Comparison of ENCODE assay signal across 1 cellular context in genomic region chr17:58082870-58083490, GRCh38.
TF ChIP-seq lines count a peak whose summit lies in the region.

DYNLL2 (plus strand) TSS chr17:58083419; CDS start chr17:58087091, 3,672 bp downstream.

TF ChIP-seq in HepG2, 621 proteins besides CTCF, POLR2A, EP300 and RAD21 (continued from another document):
- no peak for TF ChIP-seq CEBPZ (IDR thresholded peaks at IDR 0.05; ENCODE audit: low read length)
- TF ChIP-seq PLRG1 (conservative IDR thresholded peaks at IDR 0.05) = no peak
- TF ChIP-seq PAWR (CRISPR knock-in tag; IDR thresholded peaks at IDR 0.05; ENCODE audit: borderline replicate concordance) = no peak
- no peak for TF ChIP-seq MEIS2 (CRISPR knock-in tag; IDR thresholded peaks at IDR 0.05)
- TF ChIP-seq PTBP1 (IDR thresholded peaks at IDR 0.05; ENCODE audit: low read depth, low read length, poor library complexity, severe bottlenecking) = no peak
- no peak for TF ChIP-seq HNRNPLL (IDR thresholded peaks at IDR 0.05; ENCODE audit: low read depth, low read length, poor library complexity, severe bottlenecking)
- TF ChIP-seq SNRNP70 (IDR thresholded peaks at IDR 0.05; ENCODE audit: low read depth, low read length) = no peak
- no peak for TF ChIP-seq ZNF772 (CRISPR knock-in tag; IDR thresholded peaks at IDR 0.05)
- no peak for TF ChIP-seq THRA (CRISPR knock-in tag; IDR thresholded peaks at IDR 0.05; ENCODE audit: borderline replicate concordance)
- TF ChIP-seq ZNF597 (CRISPR knock-in tag; IDR thresholded peaks at IDR 0.05) = no peak
